21 cellular contexts compared by ENCODE assay signal in the genomic region with DNA sequence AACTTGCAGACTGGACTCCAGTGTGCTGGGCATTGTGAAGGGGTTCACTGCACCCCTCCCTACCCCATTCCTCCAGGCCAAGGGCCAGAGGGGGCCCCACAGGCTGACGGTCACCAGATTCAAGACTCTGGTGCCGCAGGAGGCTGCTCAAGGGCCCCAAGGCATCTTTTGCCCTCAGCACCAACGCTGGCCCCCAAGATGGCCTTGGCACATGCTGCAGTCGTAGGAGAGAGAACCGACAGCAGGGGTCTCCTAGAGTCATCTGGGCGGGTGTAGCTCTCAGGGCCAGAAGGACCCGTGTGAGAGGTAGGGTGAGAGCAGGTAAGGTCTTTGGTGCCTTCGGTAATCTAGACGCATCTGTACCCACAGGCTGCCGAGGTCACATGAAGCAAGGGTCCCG. TPM values are rescaled to one million over a fixed set of nuclear protein-coding genes. Genes with fewer than 3 reads are reported as not detected.
DNase-seq lines count a peak whose midpoint lies in the region; ATAC-seq, FAIRE-seq and TF ChIP-seq lines count a peak whose summit lies in the region.
"Had no signal": no experiment of that assay in that cellular context is flagged by ENCODE, and none has a peak within 500 bp of the region (broad histone marks: within the 10 kb centered on the region; RNA-seq: fewer than 3 reads in every experiment).

No MANE protein-coding gene starts in this region.

- H4K20me1 ChIP-seq in K562 (replicated peaks; ENCODE audit: control insufficient read depth, insufficient read depth, low read length), result peaks cover 8% of the 10 kb centered on the region; the same call in 1 of the 2 replicates

- intact Hi-C loops in K562 (cut with micrococcal nuclease), result no loop called here
- intact Hi-C loops in uterus (cut with DNase I; ENCODE audit: low total_unique reads), result no loop called here

- 12% methylated on average over 10 of the region's 11 CpGs for WGBS in K562 (ENCODE audit: insufficient coverage, low coverage, missing lambda C conversion rate)
- no CpG with 5 or more reads among the region's 11 CpGs for WGBS in neuronal stem cell (ENCODE audit: extremely low coverage in 2 of 2, insufficient read length in 2 of 2, insufficient replicate concordance in 1 of 2), 2 donors

- H3K4me3 ChIP-seq in K562, result no peak overlapping the region
- no peak overlapping the region for H3K4me3 ChIP-seq in neuronal stem cell (ENCODE audit: low read length in 2 of 2)
- no peak overlapping the region for H3K4me3 ChIP-seq in uterus
- H3K4me3 ChIP-seq: Peyer's patch, SJCRH30 had no signal

- H2BK15ac ChIP-seq in neuronal stem cell (ENCODE audit: low read length), result no peak overlapping the region

- peak overlapping the region; percentile 61 for H3K23ac ChIP-seq in neuronal stem cell (ENCODE audit: low read depth, low read length, poor library complexity)

- no peak overlapping the region for H3K4me2 ChIP-seq in K562 (ENCODE audit: insufficient read depth, low read length)
- H3K4me2 ChIP-seq in neuronal stem cell (ENCODE audit: insufficient read depth, low read length, poor library complexity, severe bottlenecking), result no peak overlapping the region

- H3K9me1 ChIP-seq in K562 (ENCODE audit: control insufficient read depth, insufficient read depth, low read length), result peaks cover 5% of the 10 kb centered on the region

- FAIRE-seq in K562 (lab: Jason Lieb, UNC), result no peak
- FAIRE-seq: GM12892, H54 had no signal

- TF ChIP-seq RAD21 in K562 (CRISPR knock-in tag; conservative IDR thresholded peaks at IDR 0.05 in 1 of 2, IDR thresholded peaks at IDR 0.05 in 1 of 2), result no peak

- TF ChIP-seq EP300 in K562 (IDR thresholded peaks at IDR 0.05; ENCODE audit: low read length), result no peak

- H3K27me3 ChIP-seq in K562 (ENCODE audit: control insufficient read depth in 2 of 2, insufficient read depth in 2 of 2, low read length in 2 of 2), result peaks cover 16 to 42% of the 10 kb centered on the region in 2 experiments
- H3K27me3 ChIP-seq in neuronal stem cell (ENCODE audit: control insufficient read depth in 3 of 3, insufficient read depth in 3 of 3, low read depth in 1 of 3, low read length in 3 of 3), result peaks cover 0 to 13% (median 0%) of the 10 kb centered on the region in 3 experiments
- no peaks in the 10 kb centered on the region for H3K27me3 ChIP-seq in uterus
- H3K27me3 ChIP-seq: Peyer's patch, SJCRH30 had no signal

- POLR2A ChIA-PET in K562 (lab: Yijun Ruan, JAX), result interaction anchor here (0.6 to 1.0 kb wide), 3 partner anchors 11 to 1163 kb away, joined by 3 to 4 read pairs (median 3); no protein-coding TSS in a partner anchor

- H3K79me2 ChIP-seq in K562 (ENCODE audit: control insufficient read depth, insufficient read depth, low read length), result no peaks in the 10 kb centered on the region

- H3K14ac ChIP-seq in neuronal stem cell (ENCODE audit: low read length), result no peak overlapping the region

- H2AK5ac ChIP-seq in neuronal stem cell (ENCODE audit: low read depth, low read length), result no peak overlapping the region

- H3K4me1 ChIP-seq in K562 (replicated peaks in 1 of 2; ENCODE audit: control insufficient read depth in 2 of 2, insufficient read depth in 2 of 2, low read length in 2 of 2), result peaks cover 3 to 4% of the 10 kb centered on the region in 2 experiments; a peak in 3 of 5 replicates
- H3K4me1 ChIP-seq in neuronal stem cell (ENCODE audit: control insufficient read depth in 2 of 2, insufficient read depth in 1 of 2, low read depth in 1 of 2, low read length in 2 of 2), result no peaks in the 10 kb centered on the region
- H3K4me1 ChIP-seq in uterus, result no peaks in the 10 kb centered on the region
- H3K4me1 ChIP-seq: Caco-2, Peyer's patch had no signal

- H3K18ac ChIP-seq in neuronal stem cell (ENCODE audit: low read length), result peak overlapping the region; percentile 70

- no peak for TF ChIP-seq POLR2A in K562 (conservative IDR thresholded peaks at IDR 0.05)
- TF ChIP-seq POLR2A in uterus (IDR thresholded peaks at IDR 0.05), result no peak

- H3K9ac ChIP-seq in K562 (ENCODE audit: insufficient read depth in 1 of 2, low read depth in 2 of 2, low read length in 2 of 2) (no peak overlapping the region), neuronal stem cell (ENCODE audit: low read depth, low read length, poor library complexity) (no peak overlapping the region)

- DNase-seq in D341Med (ENCODE audit: low spot score), result peak; percentile 14
- DNase-seq in K562 (ENCODE audit: extremely low read depth in 1 of 4, low spot score in 3 of 4), result no peak
- DNase-seq in neuronal stem cell (ENCODE audit: low spot score), result no peak
- DNase-seq in AG08395 (ENCODE audit: low spot score), result no peak
- DNase-seq in uterus, result no peak
- DNase-seq in NCI-H82 treated with DMSO at 0.1 percent for 48 hours (lab: John Stamatoyannopoulos, UW; ENCODE audit: unreplicated experiment), result no peak
- DNase-seq: Caco-2; CD4-positive, alpha-beta memory T cell; DMS153; KBM-7; NCI-H1105; NCI-H146; NCI-H2029; NCI-H2227 treated with DMSO at 0.1 percent for 48 hours; NCI-H510A; NCI-H748 treated with DMSO at 0.1 percent for 48 hours; SJCRH30 had no signal

- H3K9me3 ChIP-seq in K562 (replicated peaks; ENCODE audit: control insufficient read depth, insufficient read depth, low read depth, low read length) (no peaks in the 10 kb centered on the region), neuronal stem cell (replicated peaks in 1 of 2; ENCODE audit: control insufficient read depth in 2 of 2, insufficient read depth in 1 of 2, low read depth in 1 of 2, low read length in 2 of 2) (no peaks in the 10 kb centered on the region), uterus (no peaks in the 10 kb centered on the region)
- H3K9me3 ChIP-seq: Caco-2, Peyer's patch, SJCRH30 had no signal

- no peak overlapping the region for H2BK5ac ChIP-seq in neuronal stem cell (ENCODE audit: low read length)

- H3K79me1 ChIP-seq in neuronal stem cell (ENCODE audit: low read depth, low read length), result no peaks in the 10 kb centered on the region

- CTCF ChIA-PET in K562 (lab: Yijun Ruan, JAX; ENCODE audit: low intra/inter-chr PET ratio), result no interaction called here

- H3K36me3 ChIP-seq in K562 (ENCODE audit: control insufficient read depth, insufficient read depth, low read length) (no peaks in the 10 kb centered on the region), neuronal stem cell (replicated peaks in 1 of 2; ENCODE audit: control insufficient read depth in 2 of 2, insufficient read depth in 2 of 2, low read length in 2 of 2) (no peaks in the 10 kb centered on the region), uterus (no peaks in the 10 kb centered on the region)
- H3K36me3 ChIP-seq: Peyer's patch, SJCRH30 had no signal

- TF ChIP-seq CTCF in C4-2B (conservative IDR thresholded peaks at IDR 0.05), result no peak
- no peak for TF ChIP-seq CTCF in K562 (IDR thresholded peaks at IDR 0.05 in 2 of 3, conservative IDR thresholded peaks at IDR 0.05 in 1 of 3; ENCODE audit: insufficient read depth in 2 of 3, low read depth in 1 of 3, low read length in 3 of 3)
- no peak for TF ChIP-seq CTCF in uterus (IDR thresholded peaks at IDR 0.05)

- H3K27ac ChIP-seq in C4-2B (peak overlapping the region; percentile 85), K562 (ENCODE audit: extremely low read depth, low read depth, low read length) (no peak overlapping the region), neuronal stem cell (replicated peaks; ENCODE audit: low read length) (no peak overlapping the region), uterus (no peak overlapping the region)
- H3K27ac ChIP-seq: Peyer's patch, SJCRH30 had no signal

- no peak overlapping the region for H2BK120ac ChIP-seq in neuronal stem cell (ENCODE audit: low read depth, low read length)

- H3K4ac ChIP-seq in neuronal stem cell (ENCODE audit: low read length), result no peak overlapping the region

- peak; percentile 36; the same call in 1 of the 3 replicates for ATAC-seq in K562

- no peak overlapping the region for H4K8ac ChIP-seq in neuronal stem cell (ENCODE audit: low read depth, low read length)

- no peak overlapping the region for H4K91ac ChIP-seq in neuronal stem cell (ENCODE audit: low read depth, low read length, poor library complexity)

- H2AFZ ChIP-seq in K562 (ENCODE audit: low read depth, low read length) (no peak overlapping the region), neuronal stem cell (ENCODE audit: low read length) (no peak overlapping the region)

- in situ Hi-C loops in K562 (cut with MboI), result no loop called here

- H2BK12ac ChIP-seq in neuronal stem cell (ENCODE audit: low read length), result no peak overlapping the region

- BruUV-seq in K562 (replicated peaks; lab: Mats Ljungman, UMichigan), result no TSS peak

TF ChIP-seq in K562, 482 proteins besides CTCF, POLR2A, EP300 and RAD21 (continues in another document):
- no peak for TF ChIP-seq ZNF717 (CRISPR knock-in tag; IDR thresholded peaks at IDR 0.05)

RNA-seq across cellular contexts. Expression of a gene that starts 18.7 kb away (rescaled TPM):
- total RNA-seq in K562 (2011; cell fraction: chromatin; rRNA removed; ENCODE audit: low replicate concordance), result 99.9 and 124 TPM in 2 replicates
- total RNA-seq in K562 (2011; cell fraction: nucleolus; rRNA removed), result 80.3 and 83.7 TPM in 2 replicates
- total RNA-seq in K562 (2011; cell fraction: nucleoplasm; rRNA removed), result 115 and 142 TPM in 2 replicates
- total RNA-seq in K562 (2014; rRNA removed), result 392 and 447 TPM in 2 replicates
- total RNA-seq in K562 (2014; rRNA removed; fragmentation: Illumina TruSeq; extraction: Trizol), result 525 and 551 TPM in 2 replicates
- 512 and 539 TPM in 2 replicates for total RNA-seq in K562 (2015; rRNA removed; fragmentation: Illumina TruSeq; extraction: Trizol)
- 379 and 398 TPM in 2 replicates for total RNA-seq in K562 (2021)
- polyA plus RNA-seq in K562 (2011; rRNA removed), result 368 and 563 TPM in 2 replicates
- 282 and 395 TPM in 2 replicates for polyA plus RNA-seq in K562 (2011; cell fraction: cytosol; rRNA removed)
- 190 and 232 TPM in 2 replicates for polyA plus RNA-seq in K562 (2011; cell fraction: nucleus; rRNA removed)
- polyA plus RNA-seq in K562 (2012), result 213 and 358 TPM in 2 replicates
- polyA plus RNA-seq in K562 (2014; fragmentation: Illumina TruSeq; extraction: Trizol), result 473 and 553 TPM in 2 replicates
- polyA plus RNA-seq in K562 (2014; fragmentation: Nextera tagmentation; extraction: Ambion mirVana), result 100 to 1,000 TPM; 142 to 169 TPM
- 457 and 488 TPM in 2 replicates for polyA plus RNA-seq in K562 (2014; rRNA removed)
- 600 and 763 TPM in 2 replicates for polyA minus RNA-seq in K562 (2011; rRNA and poly(A)+ RNA removed)
- polyA minus RNA-seq in K562 (2011; cell fraction: cytosol; rRNA and poly(A)+ RNA removed), result 138 and 222 TPM in 2 replicates
- polyA minus RNA-seq in K562 (2011; cell fraction: nucleus; rRNA and poly(A)+ RNA removed), result 41.1 and 78.2 TPM in 2 replicates
- polyA plus RNA-seq in neuronal stem cell (2013, experiment 1 of 2), result 196 TPM
- polyA plus RNA-seq in neuronal stem cell (2013, experiment 2 of 2), result 192 TPM
- total RNA-seq in uterus, result 100 to 1,000 TPM in 1 of 4 donors, 10 to 100 TPM in 3; 39.5 to 140 (median 57.6) TPM
